ENCODE assay signal across 20 cellular contexts in the genomic region with DNA sequence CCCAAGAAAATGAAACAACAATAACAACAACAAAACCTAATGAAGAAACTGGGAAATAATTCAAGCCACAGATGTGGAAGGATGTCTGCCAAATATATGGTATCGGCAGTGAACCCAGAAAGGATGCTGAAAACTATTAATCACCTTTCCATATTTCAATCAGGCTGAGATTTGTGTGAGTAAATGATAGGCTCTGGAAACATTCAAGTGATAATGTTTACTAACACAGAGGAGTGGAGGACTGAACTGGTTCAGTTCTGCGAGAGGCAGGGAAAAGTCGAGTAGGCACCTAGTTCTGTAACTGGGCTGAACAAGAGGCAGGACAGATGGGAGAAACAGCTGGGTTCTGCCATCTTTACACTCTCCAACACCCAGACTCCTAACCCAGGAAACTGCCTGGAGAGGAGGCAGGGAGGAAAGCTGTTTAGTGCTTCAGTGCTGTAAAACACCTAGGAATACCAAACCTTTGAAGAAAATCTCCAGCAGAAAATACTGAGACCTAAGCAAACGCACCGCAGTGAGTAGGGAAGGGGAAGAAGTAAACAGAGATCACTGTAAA.
DNase-seq lines count a peak whose midpoint lies in the region; ATAC-seq and TF ChIP-seq lines count a peak whose summit lies in the region.
"Had no signal": no experiment of that assay in that cellular context is flagged by ENCODE, and none has a peak within 500 bp of the region (broad histone marks: within the 10 kb centered on the region; RNA-seq: fewer than 3 reads in every experiment).

No MANE protein-coding gene starts in this region.

- peaks cover 7% of the 10 kb centered on the region for H3K9me3 Mint-ChIP-seq in activated CD4-positive, alpha-beta T cell treated with anti-CD3 and anti-CD28 coated beads, Interleukin-2, amount 10 ng/mL, durations not matched to agents 24 days and 14 days
- no peaks in the 10 kb centered on the region for H3K9me3 Mint-ChIP-seq in endodermal cell
- H3K9me3 Mint-ChIP-seq in progenitor cell of endocrine pancreas (ENCODE audit: low read depth), result no peaks in the 10 kb centered on the region
- H3K9me3 Mint-ChIP-seq: effector memory CD8-positive, alpha-beta T cell; neural progenitor cell; T-cell had no signal

- 33 to 48% methylated on average over 2 to 5 of the region's 5 CpGs for WGBS in endodermal cell (ENCODE audit: insufficient coverage in 1 of 2, insufficient read length in 1 of 2), 2 experiments
- WGBS in heart right ventricle, 2 donors, result 55 to 68% methylated on average over 5 of the region's 5 CpGs

- H3K4me3 Mint-ChIP-seq in activated CD4-positive, alpha-beta T cell treated with anti-CD3 and anti-CD28 coated beads, Interleukin-2, amount 10 ng/mL, durations not matched to agents 24 days and 14 days, result peak overlapping the region; percentile 39
- H3K4me3 Mint-ChIP-seq in endodermal cell (no peak overlapping the region), progenitor cell of endocrine pancreas (ENCODE audit: low read depth) (no peak overlapping the region)
- H3K4me3 Mint-ChIP-seq: effector memory CD8-positive, alpha-beta T cell; mesothelial cell of epicardium; neural progenitor cell; T-cell had no signal

- no peaks in the 10 kb centered on the region for H3K27me3 Mint-ChIP-seq in activated CD4-positive, alpha-beta T cell treated with anti-CD3 and anti-CD28 coated beads, Interleukin-2, amount 10 ng/mL, durations not matched to agents 24 days and 14 days
- H3K27me3 Mint-ChIP-seq in endodermal cell (ENCODE audit: insufficient read depth) (no peaks in the 10 kb centered on the region), progenitor cell of endocrine pancreas (no peaks in the 10 kb centered on the region)
- H3K27me3 Mint-ChIP-seq: effector memory CD8-positive, alpha-beta T cell; T-cell had no signal

- H3K27ac ChIP-seq in endodermal cell (ENCODE audit: low read depth, low read length) (no peak overlapping the region), heart right ventricle (peak overlapping the region in 2 of 10 donors; percentile 9 to 24)
- H3K27ac ChIP-seq: BLaER1 treated with 17β-estradiol and CSF1 and Interleukin-3, amounts not matched to agents 10 nM and 100 nM; neural progenitor cell; tibial nerve had no signal

- H3K4me1 Mint-ChIP-seq in activated CD4-positive, alpha-beta T cell treated with anti-CD3 and anti-CD28 coated beads, Interleukin-2, amount 10 ng/mL, durations not matched to agents 24 days and 14 days, result peaks cover 29% of the 10 kb centered on the region
- H3K4me1 Mint-ChIP-seq in endodermal cell (peaks cover 28% of the 10 kb centered on the region), progenitor cell of endocrine pancreas (ENCODE audit: low read depth) (peaks cover 15% of the 10 kb centered on the region)

- H3K4me1 ChIP-seq in endodermal cell (ENCODE audit: control insufficient read depth, insufficient read depth, low read length) (no peaks in the 10 kb centered on the region), heart right ventricle (peaks cover 0 to 15% (median 3%) of the 10 kb centered on the region in 9 donors)
- H3K4me1 ChIP-seq: BLaER1 treated with 17β-estradiol and CSF1 and Interleukin-3, amounts not matched to agents 10 nM and 100 nM had no signal

- DNase-seq in activated CD4-positive, alpha-beta T cell treated with anti-CD3 and anti-CD28 coated beads, Interleukin-2, amount 10 ng/mL, durations not matched to agents 24 days and 14 days, result no peak
- DNase-seq in activated CD4-positive, alpha-beta T cell treated with anti-CD3 and anti-CD28 coated beads, Interleukin-2, amount 50 U/mL, for 48 hours, result no peak
- DNase-seq in NCI-H2227 (lab: John Stamatoyannopoulos, UW; ENCODE audit: unreplicated experiment) (peak; percentile 16), endodermal cell (no peak), progenitor cell of endocrine pancreas (ENCODE audit: low spot score, unreplicated experiment) (no peak), A172 (ENCODE audit: low spot score) (no peak), heart right ventricle (no peak)
- DNase-seq: activated gamma-delta T cell treated with Interleukin-2 at 50 U/mL for 16 hours; aorta; effector memory CD8-positive, alpha-beta T cell; NCI-H1436 treated with DMSO at 0.1 percent for 48 hours; NCI-H510A treated with DMSO at 0.1 percent for 48 hours; SHP77; stimulated activated CD4-positive, alpha-beta T cell treated with anti-CD3 and anti-CD28 coated beads, Interleukin-12 subunit alpha, Interleukin-12 subunit beta, amount 100 ng/mL, for 4 hours; T-cell had no signal

- no peaks in the 10 kb centered on the region for H3K27me3 ChIP-seq in endodermal cell (ENCODE audit: control insufficient read depth, insufficient read depth, low read length, poor library complexity, severe bottlenecking)
- H3K27me3 ChIP-seq in heart right ventricle, result no peaks in the 10 kb centered on the region
- H3K27me3 ChIP-seq: BLaER1 treated with 17β-estradiol and CSF1 and Interleukin-3, amounts not matched to agents 10 nM and 100 nM; neural progenitor cell; tibial nerve had no signal

- intact Hi-C loops in activated CD4-positive, alpha-beta T cell treated with anti-CD3 and anti-CD28 coated beads, Interleukin-2, amount 10 ng/mL, durations not matched to agents 24 days and 14 days (cut with micrococcal nuclease), result loop anchor here (5.0 kb wide), 1 partner anchor 268 kb away; no protein-coding TSS in a partner anchor
- intact Hi-C loops in heart right ventricle (cut with DNase I), result loop anchor here in 5 of 10 donors (5.0 to 10.0 kb wide), 3 partner anchors 93 to 310 kb away; no protein-coding TSS in a partner anchor

- peaks cover 11% of the 10 kb centered on the region for H3K36me3 Mint-ChIP-seq in activated CD4-positive, alpha-beta T cell treated with anti-CD3 and anti-CD28 coated beads, Interleukin-2, amount 10 ng/mL, durations not matched to agents 24 days and 14 days (ENCODE audit: low read depth)
- H3K36me3 Mint-ChIP-seq in endodermal cell (ENCODE audit: low read depth), result no peaks in the 10 kb centered on the region
- peaks cover 5% of the 10 kb centered on the region for H3K36me3 Mint-ChIP-seq in progenitor cell of endocrine pancreas (ENCODE audit: insufficient read depth)

- peak overlapping the region; percentile 68 for H3K27ac Mint-ChIP-seq in activated CD4-positive, alpha-beta T cell treated with anti-CD3 and anti-CD28 coated beads, Interleukin-2, amount 10 ng/mL, durations not matched to agents 24 days and 14 days
- peak overlapping the region; percentile 11 for H3K27ac Mint-ChIP-seq in endodermal cell
- H3K27ac Mint-ChIP-seq in progenitor cell of endocrine pancreas, result peak overlapping the region; percentile 81
- H3K27ac Mint-ChIP-seq: mesothelial cell of epicardium, neural progenitor cell had no signal

- H3K4me3 ChIP-seq in endodermal cell (ENCODE audit: low read length) (no peak overlapping the region), heart right ventricle (no peak overlapping the region)
- H3K4me3 ChIP-seq: BLaER1 treated with 17β-estradiol and CSF1 and Interleukin-3, amounts not matched to agents 10 nM and 100 nM; neural progenitor cell; tibial nerve had no signal

- TF ChIP-seq CTCF in endodermal cell (conservative IDR thresholded peaks at IDR 0.05), result no peak
- TF ChIP-seq CTCF in progenitor cell of endocrine pancreas (IDR thresholded peaks at IDR 0.05; ENCODE audit: unreplicated experiment), result no peak
- no peak for TF ChIP-seq CTCF in heart right ventricle (IDR thresholded peaks at IDR 0.05)

- H3K9me3 ChIP-seq in endodermal cell (ENCODE audit: control insufficient read depth, low read length), result no peaks in the 10 kb centered on the region
- peaks cover 0 to 5% (median 0%) of the 10 kb centered on the region in 11 donors for H3K9me3 ChIP-seq in heart right ventricle
- H3K9me3 ChIP-seq: BLaER1 treated with 17β-estradiol and CSF1 and Interleukin-3, amounts not matched to agents 10 nM and 100 nM had no signal

- H3K9ac ChIP-seq in endodermal cell (ENCODE audit: extremely low read depth, low read length, poor library complexity, severe bottlenecking), result no peak overlapping the region
- H3K9ac ChIP-seq: BLaER1 treated with 17β-estradiol and CSF1 and Interleukin-3, amounts not matched to agents 10 nM and 100 nM; neural progenitor cell had no signal

- ATAC-seq in heart right ventricle (no peak), HG03565 (IDR thresholded peaks at IDR 0.05; ENCODE audit: unreplicated experiment) (no peak)
- ATAC-seq: effector memory CD8-positive, alpha-beta T cell; T-cell had no signal

- H3K36me3 ChIP-seq in endodermal cell (ENCODE audit: control insufficient read depth, insufficient read depth, low read length), result no peaks in the 10 kb centered on the region
- no peaks in the 10 kb centered on the region for H3K36me3 ChIP-seq in heart right ventricle
- H3K36me3 ChIP-seq: neural progenitor cell had no signal

Comparison
In these comparisons a context has a peak if more than half of its experiments do, and no peak if none do; other contexts are left out.
1. H3K27ac Mint-ChIP-seq: peak in every context shown above with its lines; median percentile 81 in progenitor cell of endocrine pancreas; 68 in activated CD4-positive, alpha-beta T cell treated with anti-CD3 and anti-CD28 coated beads, Interleukin-2, amount 10 ng/mL, durations not matched to agents 24 days and 14 days; 11 in endodermal cell.